Comparison of ENCODE assay signal across 21 cellular contexts in genomic region chr7:1278543-1278942, GRCh38. TPM values are rescaled to one million over a fixed set of nuclear protein-coding genes. Genes with fewer than 3 reads are reported as not detected.
DNase-seq lines count a peak whose midpoint lies in the region; ATAC-seq and TF ChIP-seq lines count a peak whose summit lies in the region.
"Had no signal": no experiment of that assay in that cellular context is flagged by ENCODE, and none has a peak within 500 bp of the region (broad histone marks: within the 10 kb centered on the region; RNA-seq: fewer than 3 reads in every experiment).

No MANE protein-coding gene starts in this region.

- peaks cover 2% of the 10 kb centered on the region for H3K27me3 Mint-ChIP-seq in endothelial cell (ENCODE audit: unreplicated experiment)

- peaks cover 4 to 63% (median 38%) of the 10 kb centered on the region in 7 donors for H3K27me3 ChIP-seq in heart right ventricle
- peaks cover 31% of the 10 kb centered on the region for H3K27me3 ChIP-seq in lower lobe of right lung (ENCODE audit: low read depth)
- H3K27me3 ChIP-seq: BLaER1 treated with 17β-estradiol and CSF1 and Interleukin-3, amounts not matched to agents 10 nM and 100 nM had no signal

- DNase-seq in Right ventricle myocardium superior (peak; percentile 9), heart right ventricle (no peak), endothelial cell (ENCODE audit: low spot score) (no peak), lower lobe of right lung (peak; percentile 2), SK-N-DZ (ENCODE audit: low spot score) (no peak)
- DNase-seq: 8988T; ACHN; AML-193; BE2C; Calu3; CD4-positive, alpha-beta T cell; COR-L47; DND-41; GOT3 had no signal

- peaks cover 0 to 4% (median 0%) of the 10 kb centered on the region in 11 donors for H3K9me3 ChIP-seq in heart right ventricle
- no peaks in the 10 kb centered on the region for H3K9me3 ChIP-seq in HEK293 (ENCODE audit: control insufficient read depth, insufficient read depth, low read depth, low read length)
- no peaks in the 10 kb centered on the region for H3K9me3 ChIP-seq in lower lobe of right lung
- H3K9me3 ChIP-seq: A549; BLaER1 treated with 17β-estradiol and CSF1 and Interleukin-3, amounts not matched to agents 10 nM and 100 nM; HAP-1 had no signal

- H3K36me3 ChIP-seq in heart right ventricle (no peaks in the 10 kb centered on the region), HEK293 (ENCODE audit: control insufficient read depth in 2 of 2, insufficient read depth in 1 of 2, low read length in 2 of 2) (no peaks in the 10 kb centered on the region), lower lobe of right lung (no peaks in the 10 kb centered on the region)
- H3K36me3 ChIP-seq: BE2C; BLaER1 treated with 17β-estradiol and CSF1 and Interleukin-3, amounts not matched to agents 10 nM and 100 nM; HAP-1 had no signal

- no peak overlapping the region for H3K4me3 Mint-ChIP-seq in endothelial cell (ENCODE audit: unreplicated experiment)
- H3K4me3 Mint-ChIP-seq: CD4-positive, alpha-beta T cell had no signal

- H3K9me3 Mint-ChIP-seq in endothelial cell (ENCODE audit: unreplicated experiment) = no peaks in the 10 kb centered on the region

- H3K27ac ChIP-seq in heart right ventricle (no peak overlapping the region), HEK293 (ENCODE audit: extremely low read depth, low read depth, low read length) (no peak overlapping the region), lower lobe of right lung (no peak overlapping the region)
- H3K27ac ChIP-seq: A549; BLaER1 treated with 17β-estradiol and CSF1 and Interleukin-3, amounts not matched to agents 10 nM and 100 nM had no signal

- intact Hi-C loops in Right ventricle myocardium superior (cut with DNase I) (no loop called here), heart right ventricle (cut with DNase I) (no loop called here), lower lobe of right lung (cut with DNase I) (no loop called here)

- TF ChIP-seq CTCF in heart right ventricle (IDR thresholded peaks at IDR 0.05) (no peak), HEK293 (tag by site-specific recombination; IDR thresholded peaks at IDR 0.05) (no peak), endothelial cell (IDR thresholded peaks at IDR 0.05; ENCODE audit: unreplicated experiment) (no peak), lower lobe of right lung (IDR thresholded peaks at IDR 0.05) (no peak)

- CTCF ChIA-PET in HEK293 (lab: Yijun Ruan, JAX) = no interaction called here

- H3K4me3 ChIP-seq in heart right ventricle = no peak overlapping the region
- H3K4me3 ChIP-seq in HEK293 (ENCODE audit: low read depth, low read length) = no peak overlapping the region
- H3K4me3 ChIP-seq in lower lobe of right lung = no peak overlapping the region
- H3K4me3 ChIP-seq: A549; BLaER1 treated with 17β-estradiol and CSF1 and Interleukin-3, amounts not matched to agents 10 nM and 100 nM; HAP-1 had no signal

- ATAC-seq in Right ventricle myocardium superior (ENCODE audit: poor library complexity) = no peak
- ATAC-seq in heart right ventricle = no peak
- no peak for ATAC-seq in lower lobe of right lung
- ATAC-seq in GM19324 (IDR thresholded peaks at IDR 0.05; ENCODE audit: low FRiP score, unreplicated experiment) = no peak
- ATAC-seq in GM21381 (IDR thresholded peaks at IDR 0.05; ENCODE audit: unreplicated experiment) = no peak
- ATAC-seq: A549 had no signal

- H3K4me1 Mint-ChIP-seq in endothelial cell (ENCODE audit: unreplicated experiment) = no peaks in the 10 kb centered on the region
- H3K4me1 Mint-ChIP-seq: CD14-positive monocyte had no signal

- WGBS in heart right ventricle, 2 donors = 82 to 88% methylated on average over 10 of the region's 10 CpGs

- no peaks in the 10 kb centered on the region for H3K4me1 ChIP-seq in heart right ventricle
- H3K4me1 ChIP-seq in HEK293 (ENCODE audit: control insufficient read depth, insufficient read depth, low read length) = no peaks in the 10 kb centered on the region
- no peaks in the 10 kb centered on the region for H3K4me1 ChIP-seq in lower lobe of right lung
- H3K4me1 ChIP-seq: A549; BE2C; BLaER1 treated with 17β-estradiol and CSF1 and Interleukin-3, amounts not matched to agents 10 nM and 100 nM; HAP-1 had no signal

- H3K27ac Mint-ChIP-seq in endothelial cell (ENCODE audit: unreplicated experiment) = peak overlapping the region; percentile 70
- H3K27ac Mint-ChIP-seq: CD4-positive, alpha-beta T cell had no signal

- H3K36me3 Mint-ChIP-seq in endothelial cell (ENCODE audit: low read depth, unreplicated experiment) = no peaks in the 10 kb centered on the region
- H3K36me3 Mint-ChIP-seq: CD14-positive monocyte had no signal

- POLR2A ChIA-PET in HEK293 (lab: Yijun Ruan, JAX) = no interaction called here

TF ChIP-seq in HEK293, 187 proteins besides CTCF, POLR2A, EP300 and RAD21:
- TF ChIP-seq ZNF2 (tag by site-specific recombination; IDR thresholded peaks at IDR 0.05) (no peak), ZNF10 (tag by site-specific recombination; IDR thresholded peaks at IDR 0.05) (peak; percentile 85)

RNA-seq across cellular contexts. Expression of gene UNCX, which starts 45.9 kb away (rescaled TPM):
- total RNA-seq in Right ventricle myocardium superior (not detected), heart right ventricle (not detected), endothelial cell (ENCODE audit: unreplicated experiment) (not detected), lower lobe of right lung (not detected)
- not detected for polyA plus RNA-seq in heart right ventricle
- polyA plus RNA-seq in SK-N-DZ (2014; cell fraction: cytosol; rRNA removed) = 0.63 TPM in 1 of 2 replicates, not detected in the other
- 1.1 and 1.2 TPM in 2 replicates for polyA plus RNA-seq in SK-N-DZ (2014; cell fraction: nucleus; rRNA removed)
- total RNA-seq: Calu3; CD4-positive, alpha-beta T cell had no signal
- polyA plus RNA-seq: A549, CD14-positive monocyte had no signal

Comparison
In these comparisons a context has a peak if more than half of its experiments do, and no peak if none do; other contexts are left out.
1. DNase-seq: peak in Right ventricle myocardium superior (single experiment) and lower lobe of right lung (single experiment); none in heart right ventricle (0 of 2), endothelial cell (single experiment) and SK-N-DZ (single experiment).